18 cellular contexts compared by ENCODE assay signal in genomic region chr5:34748431-34748830, GRCh38.
DNase-seq lines count a peak whose midpoint lies in the region; ATAC-seq and TF ChIP-seq lines count a peak whose summit lies in the region.
"Had no signal": no experiment of that assay in that cellular context is flagged by ENCODE, and none has a peak within 500 bp of the region (broad histone marks: within the 10 kb centered on the region; RNA-seq: fewer than 3 reads in every experiment).

No MANE protein-coding gene starts in this region.

- no peaks in the 10 kb centered on the region for H3K9me3 ChIP-seq in GM23248 (ENCODE audit: low read depth)
- H3K9me3 ChIP-seq in ascending aorta, result no peaks in the 10 kb centered on the region
- H3K9me3 ChIP-seq: Caco-2 had no signal

- TF ChIP-seq CTCF in HFFc6 (IDR thresholded peaks at IDR 0.05) (no peak), ascending aorta (IDR thresholded peaks at IDR 0.05) (no peak), nephron (IDR thresholded peaks at IDR 0.05; ENCODE audit: unreplicated experiment in 3 of 3) (no peak)
- no peak for TF ChIP-seq CTCF in activated CD8-positive, alpha-beta T cell treated with anti-CD3 and anti-CD28 coated beads for 36 hours (IDR thresholded peaks at IDR 0.05)

- no peak overlapping the region for H3K4me3 ChIP-seq in GM23248
- H3K4me3 ChIP-seq in ascending aorta, result no peak overlapping the region
- H3K4me3 ChIP-seq: BLaER1 had no signal

- H3K9me3 Mint-ChIP-seq in HFFc6, result no peaks in the 10 kb centered on the region
- no peaks in the 10 kb centered on the region for H3K9me3 Mint-ChIP-seq in nephron
- H3K9me3 Mint-ChIP-seq in activated CD8-positive, alpha-beta T cell treated with anti-CD3 and anti-CD28 coated beads for 36 hours, result no peaks in the 10 kb centered on the region
- H3K9me3 Mint-ChIP-seq: CD8-positive, alpha-beta T cell had no signal

- peaks cover 46% of the 10 kb centered on the region for H3K4me1 ChIP-seq in GM23248 (ENCODE audit: insufficient read depth)
- H3K4me1 ChIP-seq in ascending aorta, result peaks cover 3 to 7% of the 10 kb centered on the region in 2 donors

- H3K27me3 ChIP-seq in GM23248 (replicated peaks; ENCODE audit: insufficient read depth) (no peaks in the 10 kb centered on the region), ascending aorta (no peaks in the 10 kb centered on the region)
- H3K27me3 ChIP-seq: BLaER1 had no signal

- H3K27ac Mint-ChIP-seq in HFFc6, result peak overlapping the region; percentile 62; the same call in 1 of the 2 replicates
- peak overlapping the region; percentile 76 to 96 (median 94) for H3K27ac Mint-ChIP-seq in nephron
- no peak overlapping the region for H3K27ac Mint-ChIP-seq in activated CD8-positive, alpha-beta T cell treated with anti-CD3 and anti-CD28 coated beads for 36 hours
- H3K27ac Mint-ChIP-seq: B cell; CD4-positive, CD25-positive, alpha-beta regulatory T cell; CD8-positive, alpha-beta T cell had no signal

- no peak overlapping the region for H2AFZ ChIP-seq in GM23248

- POLR2A ChIA-PET in activated CD8-positive, alpha-beta T cell treated with anti-CD3 and anti-CD28 coated beads for 36 hours (lab: Charles Lee), result interaction anchor here (0.7 kb wide), 1 partner anchor 134 kb away, joined by 4 read pairs; no protein-coding TSS in a partner anchor

- peaks cover 50% of the 10 kb centered on the region for H3K36me3 Mint-ChIP-seq in HFFc6 (ENCODE audit: low read depth)
- H3K36me3 Mint-ChIP-seq in nephron (ENCODE audit: low read depth), result peaks cover 19% of the 10 kb centered on the region
- H3K36me3 Mint-ChIP-seq in activated CD8-positive, alpha-beta T cell treated with anti-CD3 and anti-CD28 coated beads for 36 hours (ENCODE audit: low read depth), result no peaks in the 10 kb centered on the region
- H3K36me3 Mint-ChIP-seq: CD4-positive, CD25-positive, alpha-beta regulatory T cell; CD8-positive, alpha-beta T cell had no signal

- H3K4me1 Mint-ChIP-seq in HFFc6 (ENCODE audit: low read depth) (peaks cover 82% of the 10 kb centered on the region), nephron (peaks cover 72% of the 10 kb centered on the region)
- H3K4me1 Mint-ChIP-seq in activated CD8-positive, alpha-beta T cell treated with anti-CD3 and anti-CD28 coated beads for 36 hours (ENCODE audit: low read depth), result no peaks in the 10 kb centered on the region
- H3K4me1 Mint-ChIP-seq: CD4-positive, CD25-positive, alpha-beta regulatory T cell had no signal

- no peak for DNase-seq in GM23248
- no peak for DNase-seq in HFFc6
- DNase-seq in ascending aorta (ENCODE audit: low spot score in 2 of 2), result no peak
- no peak for DNase-seq in activated CD8-positive, alpha-beta T cell treated with anti-CD3 and anti-CD28 coated beads for 36 hours
- DNase-seq in NCI-H1436 treated with DMSO at 0.1 percent for 48 hours (lab: John Stamatoyannopoulos, UW), result no peak
- no peak for DNase-seq in cardiac septum (ENCODE audit: low spot score)
- DNase-seq: Caco-2; CD4-positive, CD25-positive, alpha-beta regulatory T cell; CD8-positive, alpha-beta T cell; DMS153; DND-41; H7; HCEC 1CT had no signal

- H3F3A ChIP-seq in GM23248 (ENCODE audit: insufficient read depth), result peaks cover 60% of the 10 kb centered on the region

- no peaks in the 10 kb centered on the region for H3K36me3 ChIP-seq in GM23248 (ENCODE audit: low read depth)
- H3K36me3 ChIP-seq in ascending aorta, result no peaks in the 10 kb centered on the region
- H3K36me3 ChIP-seq: BLaER1 had no signal

- in situ Hi-C loops in GM23248 (cut with MboI), result no loop called here

- CTCF ChIA-PET in activated CD8-positive, alpha-beta T cell treated with anti-CD3 and anti-CD28 coated beads for 36 hours (lab: Charles Lee), result no interaction called here

- H3K4me3 Mint-ChIP-seq in HFFc6, result no peak overlapping the region
- H3K4me3 Mint-ChIP-seq in nephron, result no peak overlapping the region
- no peak overlapping the region for H3K4me3 Mint-ChIP-seq in activated CD8-positive, alpha-beta T cell treated with anti-CD3 and anti-CD28 coated beads for 36 hours
- H3K4me3 Mint-ChIP-seq: B cell; CD4-positive, CD25-positive, alpha-beta regulatory T cell; CD8-positive, alpha-beta T cell had no signal

- H3K27ac ChIP-seq in GM23248, result 0 out of 2 replicates have a peak overlapping the region, but pooled peaks have one; percentile 72
- H3K27ac ChIP-seq in ascending aorta, result peak overlapping the region; percentile 44 to 53
- H3K27ac ChIP-seq: BLaER1, C4-2B had no signal

- no peak overlapping the region for H3K9ac ChIP-seq in GM23248
- H3K9ac ChIP-seq: BLaER1 had no signal

- peaks cover 86% of the 10 kb centered on the region for H3K79me2 ChIP-seq in GM23248 (ENCODE audit: insufficient read depth)

- 98 to 100% methylated on average over 3 of the region's 3 CpGs for WGBS in GM23248 (ENCODE audit: low coverage in 1 of 2, low lambda C conversion rate in 2 of 2, missing lambda C conversion rate in 2 of 2), 2 experiments

- no peaks in the 10 kb centered on the region for H3K9me2 ChIP-seq in GM23248 (ENCODE audit: insufficient read depth)

- H4K20me1 ChIP-seq in GM23248 (ENCODE audit: insufficient read depth), result no peaks in the 10 kb centered on the region
- H4K20me1 ChIP-seq: BLaER1 had no signal

- ATAC-seq in GM19395 (IDR thresholded peaks at IDR 0.05; ENCODE audit: unreplicated experiment), result no peak
- no peak for ATAC-seq in activated CD8-positive, alpha-beta T cell treated with anti-CD3 and anti-CD28 coated beads for 36 hours
- ATAC-seq: CD8-positive, alpha-beta T cell had no signal

- H3K27me3 Mint-ChIP-seq in HFFc6 (ENCODE audit: insufficient read depth) (peaks cover 1% of the 10 kb centered on the region), nephron (ENCODE audit: low read depth) (no peaks in the 10 kb centered on the region)
- peaks cover 3% of the 10 kb centered on the region for H3K27me3 Mint-ChIP-seq in activated CD8-positive, alpha-beta T cell treated with anti-CD3 and anti-CD28 coated beads for 36 hours
- H3K27me3 Mint-ChIP-seq: B cell had no signal

- H3K4me2 ChIP-seq in GM23248 (ENCODE audit: unreplicated experiment), result no peak overlapping the region
- H3K4me2 ChIP-seq: BLaER1 had no signal

- intact Hi-C loops in ascending aorta (cut with DNase I), result no loop called here
- intact Hi-C loops in activated CD8-positive, alpha-beta T cell treated with anti-CD3 and anti-CD28 coated beads for 36 hours (cut with micrococcal nuclease), result no loop called here
- intact Hi-C loops in cardiac septum (cut with DNase I), result no loop called here
